In the genomic region with DNA sequence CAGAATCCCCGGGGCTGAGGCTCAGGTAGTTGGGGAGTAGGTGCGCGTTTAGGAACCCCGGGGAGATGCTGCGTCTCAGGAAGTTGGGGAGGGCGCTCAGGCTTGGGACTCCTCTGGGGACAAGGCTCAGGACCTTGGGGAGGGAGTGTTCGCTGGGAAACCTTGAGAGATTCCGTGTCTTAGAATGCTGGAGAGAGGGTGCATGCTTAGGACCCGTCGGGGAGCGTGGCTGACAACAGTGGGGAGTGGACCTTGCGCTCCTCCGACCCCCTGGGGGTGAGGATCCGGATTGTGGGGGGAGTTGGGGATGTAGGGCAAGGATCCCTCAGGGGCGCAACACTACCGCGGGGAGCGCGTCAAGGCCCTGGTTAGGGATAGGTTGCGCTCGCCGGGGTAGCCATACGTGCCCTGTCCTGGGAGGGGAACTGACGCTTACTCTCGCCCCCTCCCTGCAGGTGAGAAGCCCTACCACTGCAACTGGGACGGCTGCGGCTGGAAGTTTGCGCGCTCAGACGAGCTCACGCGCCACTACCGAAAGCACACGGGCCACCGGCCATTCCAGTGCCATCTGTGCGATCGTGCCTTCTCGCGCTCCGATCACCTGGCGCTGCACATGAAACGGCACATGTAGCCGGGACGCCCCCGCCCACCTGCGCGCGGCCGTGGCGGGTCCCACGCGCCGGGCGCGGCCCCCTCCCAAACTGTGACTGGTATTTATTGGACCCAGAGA, we compare ENCODE assay signal across 8 cellular contexts. TPM values are rescaled to one million over a fixed set of nuclear protein-coding genes. Genes with fewer than 3 reads are reported as not detected.
A peak's percentile ranks its signal among the peaks of the same experiment; 100 is the strongest.
DNase-seq lines count a peak whose midpoint lies in the region; ATAC-seq and TF ChIP-seq lines count a peak whose summit lies in the region.

No MANE protein-coding gene starts in this region.

- H3K4me1 Mint-ChIP-seq in T-helper 17 cell (peaks cover 47% of the 10 kb centered on the region), nephron progenitor cell (peaks cover 8% of the 10 kb centered on the region)

- H3K27me3 Mint-ChIP-seq in T-helper 17 cell (no peaks in the 10 kb centered on the region), nephron progenitor cell (ENCODE audit: low read depth, poor library complexity) (peaks cover 88% of the 10 kb centered on the region)

- TF ChIP-seq CTCF in nephron progenitor cell (IDR thresholded peaks at IDR 0.05) = no peak

- H3K4me3 Mint-ChIP-seq in T-helper 17 cell = peak overlapping the region; percentile 96
- peak overlapping the region; percentile 38 for H3K4me3 Mint-ChIP-seq in nephron progenitor cell

- 2% methylated on average over 55 of the region's 55 CpGs for WGBS in ectodermal cell, 2 experiments

- H3K4me3 ChIP-seq in ectodermal cell (ENCODE audit: insufficient read depth, low read depth, low read length) = peak overlapping the region; percentile 24

- peaks cover 9% of the 10 kb centered on the region for H3K4me1 ChIP-seq in ectodermal cell (ENCODE audit: control insufficient read depth, insufficient read depth, low read length)

- H3K9me3 Mint-ChIP-seq in nephron progenitor cell = no peaks in the 10 kb centered on the region

- peaks cover 17% of the 10 kb centered on the region for H3K36me3 Mint-ChIP-seq in T-helper 17 cell (ENCODE audit: low read depth)
- H3K36me3 Mint-ChIP-seq in nephron progenitor cell (ENCODE audit: low read depth) = no peaks in the 10 kb centered on the region

- no peak overlapping the region for H3K27ac ChIP-seq in ectodermal cell (ENCODE audit: insufficient read depth, low read depth, low read length, poor library complexity, severe bottlenecking)

- H3K9me3 ChIP-seq in T-helper 17 cell (ENCODE audit: control insufficient read depth, low read length, poor library complexity, severe bottlenecking) = no peaks in the 10 kb centered on the region
- no peaks in the 10 kb centered on the region for H3K9me3 ChIP-seq in ectodermal cell (ENCODE audit: control insufficient read depth, low read length)

- peaks cover 98% of the 10 kb centered on the region for H3K27me3 ChIP-seq in ectodermal cell (ENCODE audit: control insufficient read depth, insufficient read depth, low read length, poor library complexity, severe bottlenecking)

- no peaks in the 10 kb centered on the region for H3K36me3 ChIP-seq in ectodermal cell (ENCODE audit: control insufficient read depth, insufficient read depth, low read length)

- ATAC-seq in T-helper 17 cell (no peak), HG03097 (IDR thresholded peaks at IDR 0.05; ENCODE audit: low FRiP score, unreplicated experiment) (no peak), HG03460 (IDR thresholded peaks at IDR 0.05; ENCODE audit: unreplicated experiment) (no peak)

- DNase-seq in D341Med (ENCODE audit: low spot score) = peak; percentile 40
- DNase-seq in T-helper 17 cell = peak in 2 of 3 donors; percentile 22 to 37
- DNase-seq in nephron progenitor cell = peak; percentile 19
- DNase-seq in NCI-H524 treated with DMSO at 0.1 percent for 48 hours (lab: John Stamatoyannopoulos, UW) = no peak
- DNase-seq in HUDEP-2 (lab: John Stamatoyannopoulos, UW; ENCODE audit: unreplicated experiment in 76 of 76) = no peak

- H3K27ac Mint-ChIP-seq in T-helper 17 cell (peak overlapping the region; percentile 97), nephron progenitor cell (no peak overlapping the region)

RNA-seq across cellular contexts. Expression of a gene that starts 1.9 kb away (rescaled TPM):
- total RNA-seq in T-helper 17 cell = 100 to 1,000 TPM; 465 to 578 TPM
- 0.28 TPM for polyA plus RNA-seq in ectodermal cell (2013, experiment 1 of 4)
- polyA plus RNA-seq in ectodermal cell (2013, experiment 2 of 4) = 0.25 TPM
- polyA plus RNA-seq in ectodermal cell (2013, experiment 3 of 4) = 0.21 TPM
- 0.16 TPM for polyA plus RNA-seq in ectodermal cell (2013, experiment 4 of 4)

Comparison
In these comparisons a context has a peak if more than half of its experiments do, and no peak if none do; other contexts are left out.
1. DNase-seq: peak in D341Med (single experiment), T-helper 17 cell (2 of 3) and nephron progenitor cell (single experiment); none in NCI-H524 treated with DMSO at 0.1 percent for 48 hours (single experiment) and HUDEP-2 (0 of 76).